In genomic region chr1:201385299-201385891, GRCh38 we compare ENCODE assay signal across 9 cellular contexts. TPM values are rescaled to one million over a fixed set of nuclear protein-coding genes. Genes with fewer than 3 reads are reported as not detected.
DNase-seq lines count a peak whose midpoint lies in the region; ATAC-seq, FAIRE-seq and TF ChIP-seq lines count a peak whose summit lies in the region.
"Had no signal": no experiment of that assay in that cellular context is flagged by ENCODE, and none has a peak within 500 bp of the region (broad histone marks: within the 10 kb centered on the region; RNA-seq: fewer than 3 reads in every experiment).

No MANE protein-coding gene starts in this region.

- peak; percentile 66 for DNase-seq in NAMALWA (ENCODE audit: low spot score)
- DNase-seq in T-helper 2 cell treated with Interferon-gamma antibody and Interleukin-4, amounts not matched to agents 5 μg/mL and 100 μg/mL, for 36 hours (ENCODE audit: low spot score) = peak; percentile 6
- no peak for DNase-seq in coronary artery (ENCODE audit: low spot score)
- peak in 1 of 2 experiments; percentile 77 for DNase-seq in mesothelial cell of epicardium (ENCODE audit: low spot score in 2 of 2, unreplicated experiment in 2 of 2)
- peak; percentile 74 for DNase-seq in urothelium cell line (ENCODE audit: low spot score)

- FAIRE-seq in G401.6 (lab: Jason Lieb, UNC) (peak; percentile 39), urothelium cell line (lab: Jason Lieb, UNC) (peak; percentile 76)

- TF ChIP-seq CTCF in coronary artery (IDR thresholded peaks at IDR 0.05) = peak; percentile 68
- peak; percentile 77 for TF ChIP-seq CTCF in mesothelial cell of epicardium (IDR thresholded peaks at IDR 0.05; ENCODE audit: unreplicated experiment)

- H3K27me3 Mint-ChIP-seq in T-helper 2 cell treated with Interferon-gamma antibody and Interleukin-4, amounts not matched to agents 5 μg/mL and 100 μg/mL, for 36 hours (ENCODE audit: low read depth) = no peaks in the 10 kb centered on the region
- no peaks in the 10 kb centered on the region for H3K27me3 Mint-ChIP-seq in mesothelial cell of epicardium (ENCODE audit: low read depth)

- no peaks in the 10 kb centered on the region for H3K36me3 Mint-ChIP-seq in T-helper 2 cell treated with Interferon-gamma antibody and Interleukin-4, amounts not matched to agents 5 μg/mL and 100 μg/mL, for 36 hours (ENCODE audit: low read depth)
- H3K36me3 Mint-ChIP-seq in mesothelial cell of epicardium = peaks cover 4% of the 10 kb centered on the region

- H3K4me1 Mint-ChIP-seq in T-helper 2 cell treated with Interferon-gamma antibody and Interleukin-4, amounts not matched to agents 5 μg/mL and 100 μg/mL, for 36 hours (ENCODE audit: low read depth) = no peaks in the 10 kb centered on the region
- H3K4me1 Mint-ChIP-seq in mesothelial cell of epicardium = peaks cover 44% of the 10 kb centered on the region

- peak; percentile 87 for ATAC-seq in GM21717 (IDR thresholded peaks at IDR 0.05; ENCODE audit: unreplicated experiment)
- ATAC-seq in GM21825 (IDR thresholded peaks at IDR 0.05; ENCODE audit: unreplicated experiment) = no peak

- no peaks in the 10 kb centered on the region for H3K9me3 Mint-ChIP-seq in T-helper 2 cell treated with Interferon-gamma antibody and Interleukin-4, amounts not matched to agents 5 μg/mL and 100 μg/mL, for 36 hours
- H3K9me3 Mint-ChIP-seq in mesothelial cell of epicardium = no peaks in the 10 kb centered on the region

- H3K27ac ChIP-seq in coronary artery = no peak overlapping the region

- H3K27ac Mint-ChIP-seq in T-helper 2 cell treated with Interferon-gamma antibody and Interleukin-4, amounts not matched to agents 5 μg/mL and 100 μg/mL, for 36 hours = no peak overlapping the region
- peak overlapping the region; percentile 97 for H3K27ac Mint-ChIP-seq in mesothelial cell of epicardium

- no peak overlapping the region for H3K4me3 Mint-ChIP-seq in T-helper 2 cell treated with Interferon-gamma antibody and Interleukin-4, amounts not matched to agents 5 μg/mL and 100 μg/mL, for 36 hours
- H3K4me3 Mint-ChIP-seq in mesothelial cell of epicardium = no peak overlapping the region

- no peak overlapping the region for H3K4me3 ChIP-seq in coronary artery

RNA-seq across cellular contexts. Expression of gene TNNT2, which starts 7.9 kb away (rescaled TPM):
- 32.6 to 37.1 TPM (median 37.1 TPM) in 3 replicates for total RNA-seq in mesothelial cell of epicardium
- total RNA-seq: activated CD8-positive, alpha-beta memory T cell treated with anti-CD3 and anti-CD28 coated beads for 36 hours had no signal

RNA-seq across cellular contexts. Expression of gene LAD1, which starts 13.7 kb away (rescaled TPM):
- total RNA-seq in mesothelial cell of epicardium = 17.6 to 23.0 TPM (median 20.7 TPM) in 3 replicates
- total RNA-seq: activated CD8-positive, alpha-beta memory T cell treated with anti-CD3 and anti-CD28 coated beads for 36 hours had no signal

RNA-seq across cellular contexts. Expression of gene TNNI1, which starts 36.1 kb away (rescaled TPM):
- total RNA-seq in mesothelial cell of epicardium = 6.7 to 8.4 TPM (median 7.6 TPM) in 3 replicates
- total RNA-seq: activated CD8-positive, alpha-beta memory T cell treated with anti-CD3 and anti-CD28 coated beads for 36 hours had no signal
